ENCODE assay signal across 16 cellular contexts in genomic region chr7:101558742-101559325, GRCh38.
DNase-seq lines count a peak whose midpoint lies in the region; ATAC-seq and TF ChIP-seq lines count a peak whose summit lies in the region.
"Had no signal": no experiment of that assay in that cellular context is flagged by ENCODE, and none has a peak within 500 bp of the region (broad histone marks: within the 10 kb centered on the region; RNA-seq: fewer than 3 reads in every experiment).

No MANE protein-coding gene starts in this region.

- no peak overlapping the region for H3K4me3 Mint-ChIP-seq in activated naive CD4-positive, alpha-beta T cell treated with anti-CD3 and anti-CD28 coated beads for 36 hours
- H3K4me3 Mint-ChIP-seq: activated CD4-positive, alpha-beta memory T cell treated with anti-CD3 and anti-CD28 coated beads, Interleukin-2, amount 10 ng/mL, durations not matched to agents 7 days and 5 days; type B pancreatic cell had no signal

- H3K27ac Mint-ChIP-seq in activated naive CD4-positive, alpha-beta T cell treated with anti-CD3 and anti-CD28 coated beads for 36 hours = no peak overlapping the region
- H3K27ac Mint-ChIP-seq: activated CD4-positive, alpha-beta memory T cell treated with anti-CD3 and anti-CD28 coated beads, Interleukin-2, amount 10 ng/mL, durations not matched to agents 7 days and 5 days; type B pancreatic cell had no signal

- intact Hi-C loops in activated naive CD4-positive, alpha-beta T cell treated with anti-CD3 and anti-CD28 coated beads for 36 hours (cut with micrococcal nuclease) = no loop called here
- intact Hi-C loops in Right ventricle myocardium inferior (cut with DNase I) = no loop called here

- H3K4me1 Mint-ChIP-seq in activated naive CD4-positive, alpha-beta T cell treated with anti-CD3 and anti-CD28 coated beads for 36 hours (ENCODE audit: low read depth) = no peaks in the 10 kb centered on the region

- H3K9me3 Mint-ChIP-seq in activated naive CD4-positive, alpha-beta T cell treated with anti-CD3 and anti-CD28 coated beads for 36 hours = no peaks in the 10 kb centered on the region
- H3K9me3 Mint-ChIP-seq: activated CD4-positive, alpha-beta memory T cell treated with anti-CD3 and anti-CD28 coated beads, Interleukin-2, amount 10 ng/mL, durations not matched to agents 7 days and 5 days; type B pancreatic cell had no signal

- ATAC-seq in GM21786 (IDR thresholded peaks at IDR 0.05; ENCODE audit: unreplicated experiment) = no peak
- no peak for ATAC-seq in Right ventricle myocardium inferior
- ATAC-seq: gastrocnemius medialis had no signal

- no peaks in the 10 kb centered on the region for H3K36me3 Mint-ChIP-seq in activated naive CD4-positive, alpha-beta T cell treated with anti-CD3 and anti-CD28 coated beads for 36 hours (ENCODE audit: low read depth)

- H3K27me3 Mint-ChIP-seq in activated naive CD4-positive, alpha-beta T cell treated with anti-CD3 and anti-CD28 coated beads for 36 hours (ENCODE audit: low read depth) = peaks cover 4% of the 10 kb centered on the region
- H3K27me3 Mint-ChIP-seq: activated CD4-positive, alpha-beta memory T cell treated with anti-CD3 and anti-CD28 coated beads, Interleukin-2, amount 10 ng/mL, durations not matched to agents 7 days and 5 days had no signal

- CTCF ChIA-PET in activated naive CD4-positive, alpha-beta T cell treated with anti-CD3 and anti-CD28 coated beads for 36 hours (lab: Charles Lee) = interaction anchor here (1.7 kb wide), 1 partner anchor 16 kb away, joined by 6 read pairs; no protein-coding TSS in a partner anchor

- TF ChIP-seq CTCF in fibroblast of pulmonary artery (IDR thresholded peaks at IDR 0.05; ENCODE audit: low read length, missing control alignments) = peak; percentile 2

- DNase-seq in activated naive CD4-positive, alpha-beta T cell treated with anti-CD3 and anti-CD28 coated beads for 36 hours = peak; percentile 12
- DNase-seq in activated naive CD4-positive, alpha-beta T cell (lab: John Stamatoyannopoulos, UW) = no peak
- DNase-seq in RPMI8226 (peak; percentile 47), fibroblast of pulmonary artery (ENCODE audit: low read depth) (no peak), ureter (ENCODE audit: low spot score) (peak; percentile 14), Right ventricle myocardium inferior (ENCODE audit: missing footprints) (no peak), medulla oblongata (ENCODE audit: extremely low spot score) (no peak)
- DNase-seq: activated CD4-positive, alpha-beta memory T cell treated with anti-CD3 and anti-CD28 coated beads, Interleukin-2, amount 10 ng/mL, durations not matched to agents 7 days and 5 days; activated effector memory CD4-positive, alpha-beta T cell treated with Interleukin-2 at 50 U/mL for 16 hours; effector CD4-positive, alpha-beta T cell; gastrocnemius medialis; GOT3; NCI-H1048; T-helper 9 cell had no signal

- H3K4me3 ChIP-seq in fibroblast of pulmonary artery (replicated peaks; ENCODE audit: low read depth, low read length) = no peak overlapping the region
- H3K4me3 ChIP-seq: gastrocnemius medialis had no signal

Comparison
In these comparisons a context has a peak if more than half of its experiments do, and no peak if none do; other contexts are left out.
1. DNase-seq: peak in activated naive CD4-positive, alpha-beta T cell treated with anti-CD3 and anti-CD28 coated beads for 36 hours (single experiment), RPMI8226 (single experiment) and ureter (single experiment); none in activated naive CD4-positive, alpha-beta T cell (0 of 4), fibroblast of pulmonary artery (single experiment), Right ventricle myocardium inferior (single experiment) and medulla oblongata (single experiment).